Comparison of ENCODE assay signal across 8 cellular contexts in genomic region chr3:64163755-64164148, GRCh38.
DNase-seq lines count a peak whose midpoint lies in the region; ATAC-seq and TF ChIP-seq lines count a peak whose summit lies in the region.

No MANE protein-coding gene starts in this region.

- peak; percentile 81 for DNase-seq in M059J (ENCODE audit: low read depth)
- DNase-seq in cardiac fibroblast (ENCODE audit: low read depth in 2 of 2): peak; percentile 83 to 94
- DNase-seq in KBM-7: no peak
- DNase-seq in neuronal stem cell (ENCODE audit: low spot score): no peak
- DNase-seq in stimulated activated CD8-positive, alpha-beta memory T cell treated with anti-CD3 and anti-CD28 coated beads, Interleukin-4, amount 100 ng/mL, for 48 hours: no peak
- DNase-seq in amygdala (lab: John Stamatoyannopoulos, UW): no peak

- H3K4me3 ChIP-seq in cardiac fibroblast (replicated peaks in 1 of 2; ENCODE audit: low read depth in 2 of 2, low read length in 2 of 2) (no peak overlapping the region), skin epidermis (no peak overlapping the region), neuronal stem cell (ENCODE audit: low read length in 2 of 2) (no peak overlapping the region)

- no peak overlapping the region for H4K91ac ChIP-seq in neuronal stem cell (ENCODE audit: low read depth, low read length, poor library complexity)

- TF ChIP-seq CTCF in cardiac fibroblast (IDR thresholded peaks at IDR 0.05; ENCODE audit: low read depth, low read length): no peak

- H3K18ac ChIP-seq in neuronal stem cell (ENCODE audit: low read length): no peak overlapping the region

- no peak overlapping the region for H3K4ac ChIP-seq in neuronal stem cell (ENCODE audit: low read length)

- no peaks in the 10 kb centered on the region for H3K9me3 ChIP-seq in neuronal stem cell (replicated peaks in 1 of 2; ENCODE audit: control insufficient read depth in 2 of 2, insufficient read depth in 1 of 2, low read depth in 1 of 2, low read length in 2 of 2)

- peaks cover 2 to 7% of the 10 kb centered on the region in 2 donors for H3K4me1 ChIP-seq in neuronal stem cell (ENCODE audit: control insufficient read depth in 2 of 2, insufficient read depth in 1 of 2, low read depth in 1 of 2, low read length in 2 of 2)

- no peak overlapping the region for H2BK120ac ChIP-seq in neuronal stem cell (ENCODE audit: low read depth, low read length)

- peak; percentile 65 for ATAC-seq in GM19035 (IDR thresholded peaks at IDR 0.05; ENCODE audit: unreplicated experiment)

- WGBS in neuronal stem cell (ENCODE audit: extremely low coverage in 2 of 2, insufficient read length in 2 of 2, insufficient replicate concordance in 1 of 2), 2 donors: no CpG with 5 or more reads among the region's 4 CpGs

- no peak overlapping the region for H2AK5ac ChIP-seq in neuronal stem cell (ENCODE audit: low read depth, low read length)

- no peak overlapping the region for H4K8ac ChIP-seq in neuronal stem cell (ENCODE audit: low read depth, low read length)

- no peak overlapping the region for H3K23ac ChIP-seq in neuronal stem cell (ENCODE audit: low read depth, low read length, poor library complexity)

- H2BK15ac ChIP-seq in neuronal stem cell (ENCODE audit: low read length): no peak overlapping the region

- H2AFZ ChIP-seq in neuronal stem cell (ENCODE audit: low read length): no peak overlapping the region

- no peaks in the 10 kb centered on the region for H3K79me1 ChIP-seq in neuronal stem cell (ENCODE audit: low read depth, low read length)

- no peaks in the 10 kb centered on the region for H3K36me3 ChIP-seq in neuronal stem cell (replicated peaks in 1 of 2; ENCODE audit: control insufficient read depth in 2 of 2, insufficient read depth in 2 of 2, low read length in 2 of 2)

- H3K27me3 ChIP-seq in neuronal stem cell (ENCODE audit: control insufficient read depth in 3 of 3, insufficient read depth in 3 of 3, low read depth in 1 of 3, low read length in 3 of 3): no peaks in the 10 kb centered on the region

- no peak overlapping the region for H3K9ac ChIP-seq in neuronal stem cell (ENCODE audit: low read depth, low read length, poor library complexity)

- in situ Hi-C loops in KBM-7 (cut with MboI; ENCODE audit: low pct_unique_long_range_greater_than_20kb, low sequenced_read_pairs): no loop called here

- H3K14ac ChIP-seq in neuronal stem cell (ENCODE audit: low read length): no peak overlapping the region

- H2BK5ac ChIP-seq in neuronal stem cell (ENCODE audit: low read length): no peak overlapping the region

- no peak overlapping the region for H3K4me2 ChIP-seq in neuronal stem cell (ENCODE audit: insufficient read depth, low read length, poor library complexity, severe bottlenecking)

- H3K27ac ChIP-seq in skin epidermis (peak overlapping the region in 19 of 21 experiments; percentile 9 to 82 (median 54)), neuronal stem cell (replicated peaks; ENCODE audit: low read length) (no peak overlapping the region)

- H2BK12ac ChIP-seq in neuronal stem cell (ENCODE audit: low read length): no peak overlapping the region

Comparison
In these comparisons a context has a peak if more than half of its experiments do, and no peak if none do; other contexts are left out.
1. DNase-seq: peak in M059J (single experiment) and cardiac fibroblast (2 of 2); none in KBM-7 (single experiment), neuronal stem cell (single experiment), stimulated activated CD8-positive, alpha-beta memory T cell treated with anti-CD3 and anti-CD28 coated beads, Interleukin-4, amount 100 ng/mL, for 48 hours (single experiment) and amygdala (0 of 56).